Comparison of ENCODE assay signal across 32 cellular contexts in genomic region chr12:38977132-38977531, GRCh38.
DNase-seq lines count a peak whose midpoint lies in the region; ATAC-seq, FAIRE-seq and TF ChIP-seq lines count a peak whose summit lies in the region.
"Had no signal": no experiment of that assay in that cellular context is flagged by ENCODE, and none has a peak within 500 bp of the region (broad histone marks: within the 10 kb centered on the region; RNA-seq: fewer than 3 reads in every experiment).

No MANE protein-coding gene starts in this region.

- CTCF ChIA-PET in HepG2 (lab: Yijun Ruan, JAX; ENCODE audit: low intra/inter-chr PET ratio, low total read pairs) = no interaction called here

- no peak for FAIRE-seq in HepG2 (lab: Jason Lieb, UNC)
- FAIRE-seq in A204.1 (lab: Jason Lieb, UNC) = peak; percentile 16
- FAIRE-seq in kidney (lab: Jason Lieb, UNC) = peak; percentile 19
- FAIRE-seq: A549, D721Med had no signal

- ATAC-seq in HepG2 (no peak), right lobe of liver (no peak), HG02938 (IDR thresholded peaks at IDR 0.05; ENCODE audit: unreplicated experiment) (no peak)
- ATAC-seq: A549; CD8-positive, alpha-beta T cell had no signal

- intact Hi-C loops in HepG2 (cut with micrococcal nuclease; ENCODE audit: unreplicated experiment) (no loop called here), right lobe of liver (cut with DNase I) (no loop called here), kidney (cut with DNase I) (no loop called here)

- POLR2A ChIA-PET in HepG2 (lab: Yijun Ruan, JAX) = no interaction called here

- H3K4me3 ChIP-seq in HepG2 (replicated peaks in 1 of 3; ENCODE audit: insufficient read depth in 1 of 3, low read depth in 2 of 3, low read length in 3 of 3) (no peak overlapping the region), right lobe of liver (no peak overlapping the region), kidney (ENCODE audit: low read length in 2 of 2) (no peak overlapping the region)
- H3K4me3 ChIP-seq: A549; BLaER1; BLaER1 treated with 17β-estradiol and CSF1 and Interleukin-3, amounts not matched to agents 10 nM and 100 nM had no signal

- no TSS peak for BruUV-seq in HepG2 (replicated peaks; lab: Mats Ljungman, UMichigan)

- no peaks in the 10 kb centered on the region for H3K79me2 ChIP-seq in HepG2 (ENCODE audit: insufficient read depth, low read length)

- WGBS in HepG2 (ENCODE audit: low lambda C conversion rate) = 0% methylated on average over 1 of the region's 1 CpG
- 18% methylated on average over 1 of the region's 1 CpG for WGBS in right lobe of liver (ENCODE audit: insufficient coverage, low coverage, low lambda C conversion rate, missing lambda C conversion rate)

- DNase-seq in HepG2 (ENCODE audit: low spot score) (no peak), right lobe of liver (no peak), kidney (no peak), RPMI8226 (no peak)
- DNase-seq: 8988T; ACHN; AML-193; BE2C; C1 segment of cervical spinal cord; Caco-2; Calu3; CD4-positive, alpha-beta memory T cell; CD4-positive, alpha-beta T cell; CD4-positive, CD25-positive, alpha-beta regulatory T cell; CD8-positive, alpha-beta memory T cell; CD8-positive, alpha-beta T cell; COR-L47; DMS 273 treated with DMSO at 0.1 percent for 48 hours; DMS153; DMS53; DMS79; DMS79 treated with DMSO at 0.1 percent for 48 hours; DND-41; EL had no signal

- H3K4me1 ChIP-seq in HepG2 (ENCODE audit: insufficient read depth, low read length) (no peaks in the 10 kb centered on the region), right lobe of liver (no peaks in the 10 kb centered on the region), kidney (ENCODE audit: control insufficient read depth in 1 of 2, insufficient read depth in 1 of 2, low read depth in 1 of 2, low read length in 2 of 2) (no peaks in the 10 kb centered on the region)
- H3K4me1 ChIP-seq: A549; BE2C; BLaER1; BLaER1 treated with 17β-estradiol and CSF1 and Interleukin-3, amounts not matched to agents 10 nM and 100 nM; Caco-2 had no signal

- H3K36me3 ChIP-seq in HepG2 (replicated peaks in 1 of 2; ENCODE audit: control insufficient read depth in 1 of 2, insufficient read depth in 2 of 2, low read length in 2 of 2) (no peaks in the 10 kb centered on the region), right lobe of liver (no peaks in the 10 kb centered on the region), kidney (ENCODE audit: control insufficient read depth in 1 of 2, insufficient read depth in 2 of 2, low read length in 2 of 2) (no peaks in the 10 kb centered on the region)
- H3K36me3 ChIP-seq: BE2C; BLaER1; BLaER1 treated with 17β-estradiol and CSF1 and Interleukin-3, amounts not matched to agents 10 nM and 100 nM had no signal

- no peaks in the 10 kb centered on the region for H4K20me1 ChIP-seq in HepG2 (ENCODE audit: insufficient read depth, low read length)
- H4K20me1 ChIP-seq: BLaER1; BLaER1 treated with 17β-estradiol and CSF1 and Interleukin-3, amounts not matched to agents 10 nM and 100 nM had no signal

- TF ChIP-seq POLR2A in HepG2 (IDR thresholded peaks at IDR 0.05; ENCODE audit: insufficient read depth in 1 of 2, low read depth in 2 of 2, low read length in 2 of 2) (no peak), right lobe of liver (IDR thresholded peaks at IDR 0.05) (no peak)

- in situ Hi-C loops in HepG2 (cut with HindIII; ENCODE audit: extremely low pct_ligation_motif_present, low pct_unique_long_range_greater_than_20kb) = no loop called here

- no peak for TF ChIP-seq RAD21 in HepG2 (CRISPR knock-in tag; IDR thresholded peaks at IDR 0.05)

- H3K9me3 ChIP-seq in HepG2 (ENCODE audit: low read length) (no peaks in the 10 kb centered on the region), right lobe of liver (no peaks in the 10 kb centered on the region), kidney (ENCODE audit: control insufficient read depth in 1 of 2, low read length in 2 of 2) (peaks cover 0 to 2% of the 10 kb centered on the region in 2 donors)
- H3K9me3 ChIP-seq: A549; BE2C; BLaER1; BLaER1 treated with 17β-estradiol and CSF1 and Interleukin-3, amounts not matched to agents 10 nM and 100 nM; Caco-2 had no signal

- H3K27ac ChIP-seq in HepG2 (ENCODE audit: extremely low read length, insufficient read depth, low read length) = no peak overlapping the region
- H3K27ac ChIP-seq in right lobe of liver = no peak overlapping the region
- H3K27ac ChIP-seq in kidney (ENCODE audit: low read depth in 2 of 2, low read length in 2 of 2) = no peak overlapping the region
- H3K27ac ChIP-seq: 22Rv1; A549; BLaER1; BLaER1 treated with 17β-estradiol and CSF1 and Interleukin-3, amounts not matched to agents 10 nM and 100 nM; C4-2B had no signal

- no peak for TF ChIP-seq CTCF in HepG2 (CRISPR knock-in tag; IDR thresholded peaks at IDR 0.05)
- no peak for TF ChIP-seq CTCF in right lobe of liver (IDR thresholded peaks at IDR 0.05)
- TF ChIP-seq CTCF in kidney (IDR thresholded peaks at IDR 0.05; ENCODE audit: borderline replicate concordance, extremely low read depth, insufficient read depth) = no peak

- no peak overlapping the region for H2AFZ ChIP-seq in HepG2 (ENCODE audit: low read length)

- TF ChIP-seq EP300 in HepG2 (IDR thresholded peaks at IDR 0.05; ENCODE audit: low read depth in 2 of 2, low read length in 2 of 2) = no peak
- no peak for TF ChIP-seq EP300 in HepG2 (CRISPR knock-in tag; IDR thresholded peaks at IDR 0.05; ENCODE audit: borderline replicate concordance)

- H3K27me3 ChIP-seq in HepG2 (ENCODE audit: control insufficient read depth in 1 of 2, insufficient read depth in 2 of 2, low read length in 2 of 2) (no peaks in the 10 kb centered on the region), right lobe of liver (no peaks in the 10 kb centered on the region)
- H3K27me3 ChIP-seq: BE2C; BLaER1; BLaER1 treated with 17β-estradiol and CSF1 and Interleukin-3, amounts not matched to agents 10 nM and 100 nM had no signal

- H3K4me2 ChIP-seq in HepG2 (ENCODE audit: low read depth, low read length) = no peak overlapping the region
- H3K4me2 ChIP-seq: A549; BLaER1; BLaER1 treated with 17β-estradiol and CSF1 and Interleukin-3, amounts not matched to agents 10 nM and 100 nM had no signal

- H3K9ac ChIP-seq in HepG2 (ENCODE audit: insufficient read depth, low read depth, low read length) (no peak overlapping the region), kidney (ENCODE audit: low read length in 2 of 2) (no peak overlapping the region)
- H3K9ac ChIP-seq: BLaER1; BLaER1 treated with 17β-estradiol and CSF1 and Interleukin-3, amounts not matched to agents 10 nM and 100 nM had no signal

TF ChIP-seq in HepG2, 621 proteins besides CTCF, POLR2A, EP300 and RAD21:
- TF ChIP-seq CREB1 (IDR thresholded peaks at IDR 0.05) (peak; percentile 81), CREB1 (CRISPR knock-in tag; IDR thresholded peaks at IDR 0.05) (no peak), ZNF350 (CRISPR knock-in tag; IDR thresholded peaks at IDR 0.05; ENCODE audit: borderline replicate concordance, low read depth) (no peak), ATF7 (IDR thresholded peaks at IDR 0.05) (peak; percentile 70), ATF7 (CRISPR knock-in tag; IDR thresholded peaks at IDR 0.05) (no peak)
TF ChIP-seq in HepG2: peak in this region for 2.
